ENCODE assay signal across 24 cellular contexts in genomic region chr1:18332626-18333025, GRCh38.
"Had no signal": no experiment of that assay in that cellular context is flagged by ENCODE, and none has a peak within 500 bp of the region (broad histone marks: within the 10 kb centered on the region; RNA-seq: fewer than 3 reads in every experiment).

No MANE protein-coding gene starts in this region.

- H3K4me3 ChIP-seq: dorsolateral prefrontal cortex, heart left ventricle, left lung, lower lobe of right lung, spleen, tibial artery, upper lobe of left lung, uterus had no signal

- ATAC-seq: heart left ventricle; left lung; lower lobe of right lung; natural killer cell treated with Interleukin-12 subunit alpha and Interleukin-12 subunit beta and Interleukin-15 and Interleukin-18, amount 100 ng/mL, for 72 hours; sciatic nerve; stimulated activated memory B cell treated with anti-CD40 and anti-IgM and Interleukin-4, amounts not matched to agents 10 μg/mL and 1 μg/mL and 100 μg/mL, for 72 hours had no signal

- DNase-seq: cortex of kidney; dorsolateral prefrontal cortex; effector CD8-positive, alpha-beta T cell; foreskin melanocyte; heart left ventricle; hypothalamus; immature natural killer cell; left lung; lower lobe of right lung; midbrain; posterior cingulate gyrus; spleen; stimulated activated CD4-positive, alpha-beta T cell treated with anti-CD3 and anti-CD28 coated beads, Interleukin-15, amount 100 ng/mL, for 24 hours; stimulated activated CD4-positive, alpha-beta T cell treated with anti-CD3 and anti-CD28 coated beads, Interleukin-1b, Interleukin-23, amount 100 ng/mL, for 48 hours; stimulated activated CD4-positive, alpha-beta T cell treated with anti-CD3 and anti-CD28 coated beads, Interleukin-4, amount 100 ng/mL, for 24 hours; tibial artery; upper lobe of left lung; uterus had no signal

- H3K27me3 ChIP-seq: neutrophil, upper lobe of left lung had no signal

- H3K4me1 Mint-ChIP-seq: immature natural killer cell; memory B cell; stimulated activated memory B cell treated with anti-CD40 and anti-IgM and Interleukin-4, amounts not matched to agents 10 μg/mL and 1 μg/mL and 100 μg/mL, for 72 hours had no signal

- H3K9me3 Mint-ChIP-seq: immature natural killer cell; memory B cell; natural killer cell treated with Interleukin-12 subunit alpha and Interleukin-12 subunit beta and Interleukin-15 and Interleukin-18, amount 100 ng/mL, for 72 hours; stimulated activated memory B cell treated with anti-CD40 and anti-IgM and Interleukin-4, amounts not matched to agents 10 μg/mL and 1 μg/mL and 100 μg/mL, for 72 hours; stimulated activated naive CD8-positive, alpha-beta T cell treated with anti-CD3 and anti-CD28 coated beads, Interleukin-15, Interleukin-2, amounts not matched to agents 100 ng/mL and 50 ng/mL, for 24 hours had no signal

- H3K4me3 Mint-ChIP-seq: immature natural killer cell; memory B cell; natural killer cell treated with Interleukin-12 subunit alpha and Interleukin-12 subunit beta and Interleukin-15 and Interleukin-18, amount 100 ng/mL, for 72 hours; stimulated activated memory B cell treated with anti-CD40 and anti-IgM and Interleukin-4, amounts not matched to agents 10 μg/mL and 1 μg/mL and 100 μg/mL, for 72 hours; stimulated activated naive CD8-positive, alpha-beta T cell treated with anti-CD3 and anti-CD28 coated beads, Interleukin-15, Interleukin-2, amounts not matched to agents 100 ng/mL and 50 ng/mL, for 24 hours had no signal

- H3K27ac Mint-ChIP-seq: immature natural killer cell; memory B cell; natural killer cell treated with Interleukin-12 subunit alpha and Interleukin-12 subunit beta and Interleukin-15 and Interleukin-18, amount 100 ng/mL, for 72 hours; stimulated activated memory B cell treated with anti-CD40 and anti-IgM and Interleukin-4, amounts not matched to agents 10 μg/mL and 1 μg/mL and 100 μg/mL, for 72 hours; stimulated activated naive CD8-positive, alpha-beta T cell treated with anti-CD3 and anti-CD28 coated beads, Interleukin-15, Interleukin-2, amounts not matched to agents 100 ng/mL and 50 ng/mL, for 24 hours had no signal

- H3K36me3 ChIP-seq: heart left ventricle, left lung, lower lobe of right lung, neutrophil, spleen, tibial artery, upper lobe of left lung, uterus had no signal

- H3K4me1 ChIP-seq: heart left ventricle, left lung, lower lobe of right lung, spleen, tibial artery, upper lobe of left lung, uterus had no signal

- H3K36me3 Mint-ChIP-seq: immature natural killer cell; memory B cell; natural killer cell treated with Interleukin-12 subunit alpha and Interleukin-12 subunit beta and Interleukin-15 and Interleukin-18, amount 100 ng/mL, for 72 hours; stimulated activated memory B cell treated with anti-CD40 and anti-IgM and Interleukin-4, amounts not matched to agents 10 μg/mL and 1 μg/mL and 100 μg/mL, for 72 hours had no signal

- H3K27ac ChIP-seq: dorsolateral prefrontal cortex, heart left ventricle, left lung, lower lobe of right lung, neutrophil, spleen, tibial artery, upper lobe of left lung, uterus had no signal
